ENCODE assay signal across 17 cellular contexts in genomic region chr12:50151047-50151687, GRCh38. TPM values are rescaled to one million over a fixed set of nuclear protein-coding genes. Genes with fewer than 3 reads are reported as not detected.
DNase-seq lines count a peak whose midpoint lies in the region; ATAC-seq and TF ChIP-seq lines count a peak whose summit lies in the region.
"Had no signal": no experiment of that assay in that cellular context is flagged by ENCODE, and none has a peak within 500 bp of the region (broad histone marks: within the 10 kb centered on the region; RNA-seq: fewer than 3 reads in every experiment).

No MANE protein-coding gene starts in this region.

- H3K27me3 ChIP-seq in gastrocnemius medialis = no peaks in the 10 kb centered on the region
- H3K27me3 ChIP-seq: MG63 had no signal

- no peak overlapping the region for H3K4me3 ChIP-seq in gastrocnemius medialis
- H3K4me3 ChIP-seq: MG63, PC-9 had no signal

- no peak for TF ChIP-seq POLR2A in gastrocnemius medialis (IDR thresholded peaks at IDR 0.05)

- H3K36me3 Mint-ChIP-seq in activated T-cell treated with anti-CD3 and anti-CD28 coated beads, Interleukin-2, amount 50 U/mL, for 24 hours (ENCODE audit: low read depth) = peaks cover 18% of the 10 kb centered on the region
- peaks cover 0 to 3% of the 10 kb centered on the region in 2 donors for H3K36me3 Mint-ChIP-seq in activated T-cell treated with anti-CD3 and anti-CD28 coated beads, Interleukin-2, amount 50 U/mL, for 72 hours (ENCODE audit: insufficient read depth in 2 of 2)
- no peaks in the 10 kb centered on the region for H3K36me3 Mint-ChIP-seq in T-cell
- H3K36me3 Mint-ChIP-seq in osteocyte (ENCODE audit: unreplicated experiment) = no peaks in the 10 kb centered on the region

- in situ Hi-C loops in GM13977 (cut with MboI; ENCODE audit: low pct_unique_long_range_greater_than_20kb, low sequenced_read_pairs, unreplicated experiment) = no loop called here
- in situ Hi-C loops in gastrocnemius medialis (cut with MboI; ENCODE audit: low sequenced_read_pairs in 4 of 4) = no loop called here

- H3K4me1 ChIP-seq in gastrocnemius medialis = peaks cover 5 to 6% of the 10 kb centered on the region in 2 donors

- peak overlapping the region; percentile 38 for H3K27ac Mint-ChIP-seq in activated T-cell treated with anti-CD3 and anti-CD28 coated beads, Interleukin-2, amount 50 U/mL, for 24 hours
- H3K27ac Mint-ChIP-seq in activated T-cell treated with anti-CD3 and anti-CD28 coated beads, Interleukin-2, amount 50 U/mL, for 72 hours = no peak overlapping the region
- H3K27ac Mint-ChIP-seq in T-cell (peak overlapping the region; percentile 4 to 17), osteocyte (ENCODE audit: unreplicated experiment) (peak overlapping the region; percentile 24)
- H3K27ac Mint-ChIP-seq: activated naive CD4-positive, alpha-beta T cell treated with anti-CD3 and anti-CD28 coated beads for 36 hours had no signal

- no peaks in the 10 kb centered on the region for H3K27me3 Mint-ChIP-seq in activated T-cell treated with anti-CD3 and anti-CD28 coated beads, Interleukin-2, amount 50 U/mL, for 24 hours
- H3K27me3 Mint-ChIP-seq in activated T-cell treated with anti-CD3 and anti-CD28 coated beads, Interleukin-2, amount 50 U/mL, for 72 hours (ENCODE audit: low read depth) = no peaks in the 10 kb centered on the region
- H3K27me3 Mint-ChIP-seq in T-cell = no peaks in the 10 kb centered on the region
- no peaks in the 10 kb centered on the region for H3K27me3 Mint-ChIP-seq in osteocyte (ENCODE audit: unreplicated experiment)

- peaks cover 29% of the 10 kb centered on the region for H3K4me1 Mint-ChIP-seq in activated T-cell treated with anti-CD3 and anti-CD28 coated beads, Interleukin-2, amount 50 U/mL, for 24 hours (ENCODE audit: low read depth)
- peaks cover 33% of the 10 kb centered on the region for H3K4me1 Mint-ChIP-seq in activated T-cell treated with anti-CD3 and anti-CD28 coated beads, Interleukin-2, amount 50 U/mL, for 72 hours (ENCODE audit: low read depth)
- H3K4me1 Mint-ChIP-seq in T-cell = peaks cover 11 to 20% (median 20%) of the 10 kb centered on the region in 3 donors
- H3K4me1 Mint-ChIP-seq in osteocyte (ENCODE audit: unreplicated experiment) = no peaks in the 10 kb centered on the region

- POLR2A ChIA-PET in T-cell (lab: Charles Lee) = interaction anchor here in 1 of 2 donors (0.6 kb wide), 1 partner anchor 59 kb away, joined by 6 read pairs; no protein-coding TSS in a partner anchor

- H3K27ac ChIP-seq in gastrocnemius medialis = no peak overlapping the region
- H3K27ac ChIP-seq: PC-9 had no signal

- no peak overlapping the region for H3K4me3 Mint-ChIP-seq in activated T-cell treated with anti-CD3 and anti-CD28 coated beads, Interleukin-2, amount 50 U/mL, for 24 hours
- H3K4me3 Mint-ChIP-seq in activated T-cell treated with anti-CD3 and anti-CD28 coated beads, Interleukin-2, amount 50 U/mL, for 72 hours = no peak overlapping the region
- no peak overlapping the region for H3K4me3 Mint-ChIP-seq in T-cell
- no peak overlapping the region for H3K4me3 Mint-ChIP-seq in osteocyte (ENCODE audit: unreplicated experiment)
- H3K4me3 Mint-ChIP-seq: activated naive CD4-positive, alpha-beta T cell treated with anti-CD3 and anti-CD28 coated beads for 36 hours had no signal

- H3K9me3 ChIP-seq in gastrocnemius medialis = no peaks in the 10 kb centered on the region
- H3K9me3 ChIP-seq: MG63 had no signal

- no peaks in the 10 kb centered on the region for H3K9me3 Mint-ChIP-seq in activated T-cell treated with anti-CD3 and anti-CD28 coated beads, Interleukin-2, amount 50 U/mL, for 24 hours
- no peaks in the 10 kb centered on the region for H3K9me3 Mint-ChIP-seq in activated T-cell treated with anti-CD3 and anti-CD28 coated beads, Interleukin-2, amount 50 U/mL, for 72 hours
- H3K9me3 Mint-ChIP-seq in T-cell (no peaks in the 10 kb centered on the region), osteocyte (ENCODE audit: unreplicated experiment) (no peaks in the 10 kb centered on the region)
- H3K9me3 Mint-ChIP-seq: activated naive CD4-positive, alpha-beta T cell treated with anti-CD3 and anti-CD28 coated beads for 36 hours had no signal

- intact Hi-C loops in gastrocnemius medialis (cut with DNase I; ENCODE audit: low total_unique reads) = no loop called here

- H3K36me3 ChIP-seq in gastrocnemius medialis = no peaks in the 10 kb centered on the region
- H3K36me3 ChIP-seq: MG63 had no signal

- CTCF ChIA-PET in T-cell (lab: Charles Lee) = no interaction called here

- DNase-seq in activated T-cell treated with anti-CD3 and anti-CD28 coated beads, Interleukin-2, amount 50 U/mL, for 24 hours = no peak
- DNase-seq in activated T-cell treated with anti-CD3 and anti-CD28 coated beads, Interleukin-2, amount 50 U/mL, for 72 hours = no peak
- DNase-seq in T-cell (no peak), osteocyte (ENCODE audit: extremely low spot score, unreplicated experiment) (no peak), GM13977 (ENCODE audit: low spot score) (no peak), gastrocnemius medialis (no peak)
- DNase-seq: activated naive CD4-positive, alpha-beta T cell treated with anti-CD3 and anti-CD28 coated beads for 36 hours; head of caudate nucleus; MG63; NCI-H187; NCI-H524; PC-9; posterior cingulate gyrus had no signal

- no peak for ATAC-seq in activated T-cell treated with anti-CD3 and anti-CD28 coated beads, Interleukin-2, amount 50 U/mL, for 72 hours (replicated peaks in 1 of 2)
- ATAC-seq in T-cell (replicated peaks in 1 of 4) (no peak), esophagus mucosa (peak; percentile 68), GM18861 (IDR thresholded peaks at IDR 0.05; ENCODE audit: unreplicated experiment) (no peak), gastrocnemius medialis (no peak)
- ATAC-seq: SK-N-SH treated with all-trans-retinoic acid at 6 μM for 48 hours had no signal

- TF ChIP-seq CTCF in osteocyte (IDR thresholded peaks at IDR 0.05) = no peak
- no peak for TF ChIP-seq CTCF in GM13977 (IDR thresholded peaks at IDR 0.05; ENCODE audit: extremely low read depth, insufficient read depth, missing control alignments)
- no peak for TF ChIP-seq CTCF in gastrocnemius medialis (IDR thresholded peaks at IDR 0.05 in 4 of 5, conservative IDR thresholded peaks at IDR 0.05 in 1 of 5)

RNA-seq across cellular contexts. Expression of gene CERS5, which starts 16.0 kb away (rescaled TPM):
- total RNA-seq in activated T-cell treated with anti-CD3 and anti-CD28 coated beads, Interleukin-2, amount 50 U/mL, for 72 hours = 10 to 100 TPM; 82.5 to 87.6 TPM
- total RNA-seq in T-cell (10 to 100 TPM; 41.1 to 58.5 (median 46.2) TPM), esophagus mucosa (21.9 TPM), osteocyte (72.3 and 78.6 TPM in 2 replicates), gastrocnemius medialis (1 to 10 TPM; 5.4 to 9.2 (median 7.3) TPM)

RNA-seq across cellular contexts. Expression of gene COX14, which starts 39.1 kb away (rescaled TPM):
- total RNA-seq in activated T-cell treated with anti-CD3 and anti-CD28 coated beads, Interleukin-2, amount 50 U/mL, for 72 hours = 10 to 100 TPM; 41.5 to 50.1 TPM
- 10 to 100 TPM; 38.0 to 49.9 (median 43.9) TPM for total RNA-seq in T-cell
- 37.9 TPM for total RNA-seq in esophagus mucosa
- 41.5 and 54.9 TPM in 2 replicates for total RNA-seq in osteocyte
- 100 to 1,000 TPM in 3 of 4 donors, 10 to 100 TPM in 1; 98.8 to 137 (median 106) TPM for total RNA-seq in gastrocnemius medialis

RNA-seq across cellular contexts. Expression of gene GPD1, which starts 47.4 kb away (rescaled TPM):
- 1 to 10 TPM; 1.6 to 3.5 TPM for total RNA-seq in activated T-cell treated with anti-CD3 and anti-CD28 coated beads, Interleukin-2, amount 50 U/mL, for 72 hours
- total RNA-seq in T-cell = 1 to 10 TPM in 1 of 5 donors, under 1 TPM in 4; 0.41 to 1.1 (median 0.86) TPM
- total RNA-seq in esophagus mucosa = 0.56 TPM
- 0.43 TPM in 1 of 2 replicates, not detected in the other for total RNA-seq in osteocyte
- total RNA-seq in gastrocnemius medialis = 100 to 1,000 TPM in 3 of 4 donors, 10 to 100 TPM in 1; 68.2 to 763 (median 288) TPM
- total RNA-seq: endothelial cell of umbilical vein had no signal

Comparison
In these comparisons a context has a peak if more than half of its experiments do, and no peak if none do; other contexts are left out.
1. RNA of gene GPD1, which starts 47.4 kb away (total RNA-seq): 68.2 to 763 TPM in gastrocnemius medialis; 1.6 to 3.5 TPM in activated T-cell treated with anti-CD3 and anti-CD28 coated beads, Interleukin-2, amount 50 U/mL, for 72 hours, 0.41 to 1.1 TPM in T-cell, 0.56 TPM in esophagus mucosa (single experiment) and 0.43 TPM in osteocyte; every median in the first group is over 10 times any median in the second.